8 cellular contexts compared by ENCODE assay signal in genomic region chr5:139517683-139518564, GRCh38. TPM values are rescaled to one million over a fixed set of nuclear protein-coding genes. Genes with fewer than 3 reads are reported as not detected.
DNase-seq lines count a peak whose midpoint lies in the region; ATAC-seq and TF ChIP-seq lines count a peak whose summit lies in the region.

No MANE protein-coding gene starts in this region.

- H3K27ac ChIP-seq in DOHH2 (ENCODE audit: low read depth, low read length) (no peak overlapping the region), foreskin keratinocyte (peak overlapping the region; percentile 10), subcutaneous abdominal adipose tissue (ENCODE audit: low read depth, low read length) (peak overlapping the region; percentile 74)

- TF ChIP-seq CTCF in DOHH2 (IDR thresholded peaks at IDR 0.05; ENCODE audit: low read depth, low read length, poor library complexity, severe bottlenecking) (peak; percentile 96), foreskin keratinocyte (conservative IDR thresholded peaks at IDR 0.05) (peak; percentile 99)

- H3K9me3 ChIP-seq in DOHH2 (ENCODE audit: control insufficient read depth, insufficient read depth, low read length) (no peaks in the 10 kb centered on the region), neuron (ENCODE audit: low read length) (no peaks in the 10 kb centered on the region), subcutaneous abdominal adipose tissue (ENCODE audit: control insufficient read depth in 5 of 5, low read length in 5 of 5) (no peaks in the 10 kb centered on the region)

- H3K4me3 ChIP-seq in DOHH2 (ENCODE audit: low read length), result peak overlapping the region; percentile 83
- peak overlapping the region; percentile 53 for H3K4me3 ChIP-seq in neuron (ENCODE audit: low read length)
- H3K4me3 ChIP-seq in subcutaneous abdominal adipose tissue (ENCODE audit: low read depth in 1 of 5, low read length in 5 of 5), result peak overlapping the region; percentile 69 to 89 (median 81)

- ATAC-seq in GM21576 (IDR thresholded peaks at IDR 0.05; ENCODE audit: unreplicated experiment) (peak; percentile 79), foreskin keratinocyte (peak; percentile 78)

- H3K79me2 ChIP-seq in DOHH2 (ENCODE audit: control insufficient read depth, low read length), result no peaks in the 10 kb centered on the region

- peak overlapping the region; percentile 61 to 99 (median 92) for H3K9ac ChIP-seq in subcutaneous abdominal adipose tissue (ENCODE audit: low read length in 5 of 5)

- H3F3A ChIP-seq in DOHH2 (ENCODE audit: control insufficient read depth, insufficient read depth), result peaks cover 6% of the 10 kb centered on the region

- DNase-seq in RPMI8226 (peak; percentile 91), foreskin keratinocyte (peak; percentile 18 to 57)
- DNase-seq in activated effector memory CD4-positive, alpha-beta T cell treated with anti-CD3 and anti-CD28 coated beads, Interleukin-2, amount 50 U/mL, for 16 hours, result peak; percentile 96

- no peaks in the 10 kb centered on the region for H3K27me3 ChIP-seq in DOHH2 (ENCODE audit: control insufficient read depth, low read length)
- H3K27me3 ChIP-seq in foreskin keratinocyte, result no peaks in the 10 kb centered on the region
- no peaks in the 10 kb centered on the region for H3K27me3 ChIP-seq in neuron (ENCODE audit: insufficient read depth, low read length)
- no peaks in the 10 kb centered on the region for H3K27me3 ChIP-seq in subcutaneous abdominal adipose tissue (ENCODE audit: control insufficient read depth in 5 of 5, insufficient read depth in 4 of 5, low read length in 5 of 5)

- TF ChIP-seq EP300 in Ishikawa (IDR thresholded peaks at IDR 0.05; ENCODE audit: borderline replicate concordance), result peak; percentile 29; the same call in 1 of the 2 replicates

- H3K9me2 ChIP-seq in DOHH2 (replicated peaks; ENCODE audit: control insufficient read depth, low read length), result no peaks in the 10 kb centered on the region

- no peaks in the 10 kb centered on the region for H4K20me1 ChIP-seq in DOHH2 (ENCODE audit: control insufficient read depth, insufficient read depth, low read depth, low read length)

- H2AFZ ChIP-seq in neuron (ENCODE audit: low read depth, low read length), result peak overlapping the region; percentile 82

- peaks cover 30% of the 10 kb centered on the region for H3K4me1 ChIP-seq in DOHH2 (ENCODE audit: control insufficient read depth, low read length)
- H3K4me1 ChIP-seq in foreskin keratinocyte, result no peaks in the 10 kb centered on the region
- H3K4me1 ChIP-seq in neuron (ENCODE audit: insufficient read depth, low read length), result peaks cover 9% of the 10 kb centered on the region
- H3K4me1 ChIP-seq in subcutaneous abdominal adipose tissue (ENCODE audit: control insufficient read depth in 5 of 5, insufficient read depth in 5 of 5, low read length in 5 of 5), result peaks cover 0 to 12% (median 12%) of the 10 kb centered on the region in 5 donors

- H3K36me3 ChIP-seq in DOHH2 (ENCODE audit: control insufficient read depth, low read length), result no peaks in the 10 kb centered on the region
- H3K36me3 ChIP-seq in neuron (ENCODE audit: insufficient read depth, low read length), result no peaks in the 10 kb centered on the region
- H3K36me3 ChIP-seq in subcutaneous abdominal adipose tissue (ENCODE audit: control insufficient read depth in 5 of 5, insufficient read depth in 5 of 5, low read length in 5 of 5), result no peaks in the 10 kb centered on the region

- peak overlapping the region; percentile 99 for H3K4me2 ChIP-seq in DOHH2 (ENCODE audit: low read length)

- peak; percentile 56; the same call in 1 of the 2 replicates for TF ChIP-seq RAD21 in Ishikawa (IDR thresholded peaks at IDR 0.05; ENCODE audit: low read depth)

TF ChIP-seq in Ishikawa, 13 proteins besides CTCF, POLR2A, EP300 and RAD21:
- TF ChIP-seq CEBPB (IDR thresholded peaks at IDR 0.05) (no peak), CREB1 (IDR thresholded peaks at IDR 0.05; ENCODE audit: low read depth) (no peak), MAX (IDR thresholded peaks at IDR 0.05) (peak; percentile 66; the same call in 1 of the 2 replicates), TAF1 (IDR thresholded peaks at IDR 0.05; ENCODE audit: low read depth) (peak; percentile 86), YY1 (IDR thresholded peaks at IDR 0.05; ENCODE audit: low read depth) (peak; percentile 68), TEAD4 (IDR thresholded peaks at IDR 0.05) (no peak; the same call in 1 of the 2 replicates), EGR1 (IDR thresholded peaks at IDR 0.05) (no peak), NFIC (IDR thresholded peaks at IDR 0.05) (peak; percentile 98), TCF12 (IDR thresholded peaks at IDR 0.05; ENCODE audit: low read depth) (peak; percentile 46; the same call in 1 of the 2 replicates), ZBTB7A (IDR thresholded peaks at IDR 0.05; ENCODE audit: low read depth) (peak; percentile 97), FOXM1 (IDR thresholded peaks at IDR 0.05; ENCODE audit: borderline replicate concordance, low read depth) (no peak; the same call in 1 of the 2 replicates)
- TF ChIP-seq, protein P1, sequence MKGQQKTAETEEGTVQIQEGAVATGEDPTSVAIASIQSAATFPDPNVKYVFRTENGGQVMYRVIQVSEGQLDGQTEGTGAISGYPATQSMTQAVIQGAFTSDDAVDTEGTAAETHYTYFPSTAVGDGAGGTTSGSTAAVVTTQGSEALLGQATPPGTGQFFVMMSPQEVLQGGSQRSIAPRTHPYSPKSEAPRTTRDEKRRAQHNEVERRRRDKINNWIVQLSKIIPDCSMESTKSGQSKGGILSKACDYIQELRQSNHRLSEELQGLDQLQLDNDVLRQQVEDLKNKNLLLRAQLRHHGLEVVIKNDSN (IDR thresholded peaks at IDR 0.05), result no peak
- TF ChIP-seq, protein P2, sequence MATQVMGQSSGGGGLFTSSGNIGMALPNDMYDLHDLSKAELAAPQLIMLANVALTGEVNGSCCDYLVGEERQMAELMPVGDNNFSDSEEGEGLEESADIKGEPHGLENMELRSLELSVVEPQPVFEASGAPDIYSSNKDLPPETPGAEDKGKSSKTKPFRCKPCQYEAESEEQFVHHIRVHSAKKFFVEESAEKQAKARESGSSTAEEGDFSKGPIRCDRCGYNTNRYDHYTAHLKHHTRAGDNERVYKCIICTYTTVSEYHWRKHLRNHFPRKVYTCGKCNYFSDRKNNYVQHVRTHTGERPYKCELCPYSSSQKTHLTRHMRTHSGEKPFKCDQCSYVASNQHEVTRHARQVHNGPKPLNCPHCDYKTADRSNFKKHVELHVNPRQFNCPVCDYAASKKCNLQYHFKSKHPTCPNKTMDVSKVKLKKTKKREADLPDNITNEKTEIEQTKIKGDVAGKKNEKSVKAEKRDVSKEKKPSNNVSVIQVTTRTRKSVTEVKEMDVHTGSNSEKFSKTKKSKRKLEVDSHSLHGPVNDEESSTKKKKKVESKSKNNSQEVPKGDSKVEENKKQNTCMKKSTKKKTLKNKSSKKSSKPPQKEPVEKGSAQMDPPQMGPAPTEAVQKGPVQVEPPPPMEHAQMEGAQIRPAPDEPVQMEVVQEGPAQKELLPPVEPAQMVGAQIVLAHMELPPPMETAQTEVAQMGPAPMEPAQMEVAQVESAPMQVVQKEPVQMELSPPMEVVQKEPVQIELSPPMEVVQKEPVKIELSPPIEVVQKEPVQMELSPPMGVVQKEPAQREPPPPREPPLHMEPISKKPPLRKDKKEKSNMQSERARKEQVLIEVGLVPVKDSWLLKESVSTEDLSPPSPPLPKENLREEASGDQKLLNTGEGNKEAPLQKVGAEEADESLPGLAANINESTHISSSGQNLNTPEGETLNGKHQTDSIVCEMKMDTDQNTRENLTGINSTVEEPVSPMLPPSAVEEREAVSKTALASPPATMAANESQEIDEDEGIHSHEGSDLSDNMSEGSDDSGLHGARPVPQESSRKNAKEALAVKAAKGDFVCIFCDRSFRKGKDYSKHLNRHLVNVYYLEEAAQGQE (IDR thresholded peaks at IDR 0.05; ENCODE audit: low read depth), result no peak

RNA-seq across cellular contexts. Expression of gene STING1, which starts 35.4 kb away (rescaled TPM):
- 27.2 and 27.4 TPM in 2 replicates for total RNA-seq in foreskin keratinocyte
- 32.6 and 33.2 TPM in 2 replicates for polyA plus RNA-seq in foreskin keratinocyte

RNA-seq across cellular contexts. Expression of gene UBE2D2, which starts 43.2 kb away (rescaled TPM):
- total RNA-seq in foreskin keratinocyte, result 149 TPM in 2 replicates
- 153 and 160 TPM in 2 replicates for polyA plus RNA-seq in foreskin keratinocyte

RNA-seq across cellular contexts. Expression of gene SMIM33, which starts 47.1 kb away (rescaled TPM):
- not detected in 2 replicates for total RNA-seq in foreskin keratinocyte
- not detected in 2 replicates for polyA plus RNA-seq in foreskin keratinocyte

RNA-seq across cellular contexts. Expression of gene ECSCR, which starts 55.4 kb away (rescaled TPM):
- not detected in 2 replicates for total RNA-seq in foreskin keratinocyte
- polyA plus RNA-seq in foreskin keratinocyte, result not detected in 2 replicates

Comparison
In these comparisons a context has a peak if more than half of its experiments do, and no peak if none do; other contexts are left out.
1. DNase-seq: peak in every context shown above with its lines; median percentile 96 in activated effector memory CD4-positive, alpha-beta T cell treated with anti-CD3 and anti-CD28 coated beads, Interleukin-2, amount 50 U/mL, for 16 hours; 91 in RPMI8226; 38 in foreskin keratinocyte.